Comparison of ENCODE assay signal across 8 cellular contexts in the genomic region with DNA sequence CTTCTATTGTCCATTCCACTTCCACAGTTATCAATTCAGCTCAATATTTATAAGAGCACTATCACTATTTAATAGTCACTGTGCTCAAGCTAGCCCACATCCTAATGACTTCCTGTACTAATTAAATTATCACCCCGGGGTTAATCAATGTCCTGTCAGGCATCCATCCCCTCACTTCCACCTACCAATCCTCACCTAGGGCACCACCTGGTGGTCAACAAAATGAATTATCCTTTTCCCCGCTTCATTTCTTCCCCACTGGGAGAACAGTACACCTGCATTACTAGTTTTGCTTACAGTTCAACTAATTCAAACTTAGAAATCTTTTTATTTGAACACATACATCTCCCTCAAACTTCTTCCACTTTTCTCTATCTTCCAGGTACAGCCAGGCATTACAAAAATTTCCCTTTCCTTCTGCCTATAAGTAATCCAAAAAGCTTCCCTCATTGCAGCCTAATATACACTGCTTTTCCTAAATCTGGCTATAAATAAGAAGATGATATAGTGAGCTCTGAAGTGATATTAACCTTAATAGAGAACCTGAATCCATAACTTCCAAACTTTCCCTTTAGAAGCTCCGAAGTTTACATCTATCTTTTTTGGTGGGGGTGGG.
A peak's percentile ranks its signal among the peaks of the same experiment; 100 is the strongest.
DNase-seq lines count a peak whose midpoint lies in the region; ATAC-seq and TF ChIP-seq lines count a peak whose summit lies in the region.

No MANE protein-coding gene starts in this region.

- TF ChIP-seq CTCF in GM06990 (IDR thresholded peaks at IDR 0.05; ENCODE audit: insufficient read depth, low read length, poor library complexity, severe bottlenecking), result peak; percentile 59
- peak; percentile 68 for TF ChIP-seq CTCF in LNCaP clone FGC (IDR thresholded peaks at IDR 0.05; ENCODE audit: control insufficient read depth, extremely low read depth, insufficient read depth)

- H3K4me3 Mint-ChIP-seq in immature natural killer cell, result no peak overlapping the region

- H3K9me3 ChIP-seq in SJCRH30 (replicated peaks), result no peaks in the 10 kb centered on the region

- H3K27me3 Mint-ChIP-seq in immature natural killer cell (ENCODE audit: low read depth in 3 of 3), result peaks cover 0 to under 1% (median 0%) of the 10 kb centered on the region in 3 donors

- ATAC-seq in HG03520 (IDR thresholded peaks at IDR 0.05; ENCODE audit: unreplicated experiment), result no peak

- no peak overlapping the region for H3K27ac ChIP-seq in SJCRH30

- H3K36me3 ChIP-seq in GM06990 (ENCODE audit: control insufficient read depth, insufficient read depth, low read length) (no peaks in the 10 kb centered on the region), SJCRH30 (no peaks in the 10 kb centered on the region; the same call in 1 of the 2 replicates)

- peak overlapping the region in 2 of 6 donors; percentile 8 to 19 for H3K27ac Mint-ChIP-seq in immature natural killer cell

- no peak overlapping the region for H3K4me3 ChIP-seq in GM06990 (replicated peaks; ENCODE audit: low read depth, low read length)
- no peak overlapping the region for H3K4me3 ChIP-seq in LNCaP clone FGC (ENCODE audit: low read depth, low read length)
- H3K4me3 ChIP-seq in SJCRH30, result no peak overlapping the region

- DNase-seq in A172 (ENCODE audit: low spot score) (peak; percentile 59), GM06990 (ENCODE audit: extremely low read depth, insufficient read length) (no peak), LNCaP clone FGC (ENCODE audit: low read depth) (peak; percentile 30), SJCRH30 (peak; percentile 55 to 76), astrocyte of the hippocampus (ENCODE audit: low read depth, low spot score) (peak; percentile 73), immature natural killer cell (peak; percentile 47 to 57 (median 48))
- peak; percentile 44 to 51 for DNase-seq in stimulated activated CD4-positive, alpha-beta T cell treated with anti-CD3 and anti-CD28 coated beads, Interleukin-2, amount 100 ng/mL, for 48 hours

- peaks cover 13% of the 10 kb centered on the region in 2 donors for H3K4me1 Mint-ChIP-seq in immature natural killer cell

- H3K36me3 Mint-ChIP-seq in immature natural killer cell, result peaks cover 0 to 9% (median 4%) of the 10 kb centered on the region in 3 donors

- no peaks in the 10 kb centered on the region for H3K9me3 Mint-ChIP-seq in immature natural killer cell

- H3K27me3 ChIP-seq in GM06990 (replicated peaks; ENCODE audit: control insufficient read depth, insufficient read depth, low read length), result no peaks in the 10 kb centered on the region
- H3K27me3 ChIP-seq in SJCRH30, result no peaks in the 10 kb centered on the region

- peaks cover 24% of the 10 kb centered on the region for H3K4me1 ChIP-seq in SJCRH30
